ENCODE assay signal across 1 cellular context in genomic region chrX:13081385-13082285, GRCh38.
TF ChIP-seq lines count a peak whose summit lies in the region.

No MANE protein-coding gene starts in this region.

TF ChIP-seq in GM12878, 131 proteins besides CTCF, POLR2A, EP300 and RAD21 (continued from another document and continues in another):
- TF ChIP-seq BCL3 (IDR thresholded peaks at IDR 0.05; ENCODE audit: borderline replicate concordance, insufficient read depth, low read depth, low read length, poor library complexity, severe bottlenecking) (peak; percentile 52), RELA (IDR thresholded peaks at IDR 0.05; ENCODE audit: borderline replicate concordance, partially characterized antibody) (no peak), RCOR1 (conservative IDR thresholded peaks at IDR 0.05; ENCODE audit: low read depth, low read length) (no peak; the same call in 1 of the 2 replicates), ZNF384 (IDR thresholded peaks at IDR 0.05; ENCODE audit: borderline replicate concordance, low read depth, low read length) (peak; percentile 80; the same call in 1 of the 2 replicates), MAX (IDR thresholded peaks at IDR 0.05; ENCODE audit: low read depth, low read length) (no peak), BMI1 (IDR thresholded peaks at IDR 0.05; ENCODE audit: borderline replicate concordance) (no peak), STAT3 (IDR thresholded peaks at IDR 0.05; ENCODE audit: low read depth, low read length) (no peak), IKZF2 (IDR thresholded peaks at IDR 0.05) (no peak), ETV6 (conservative IDR thresholded peaks at IDR 0.05 in 1 of 2, IDR thresholded peaks at IDR 0.05 in 1 of 2; ENCODE audit: borderline replicate concordance in 1 of 2, low read depth in 1 of 2) (no peak; a peak in 1 of 4 replicates), NR2C1 (IDR thresholded peaks at IDR 0.05) (no peak), NFIC (IDR thresholded peaks at IDR 0.05; ENCODE audit: low read depth, low read length) (peak; percentile 97), JUNB (IDR thresholded peaks at IDR 0.05) (peak; percentile 47; the same call in 1 of the 2 replicates), CUX1 (IDR thresholded peaks at IDR 0.05; ENCODE audit: insufficient replicate concordance, low read depth, low read length) (peak; percentile 16), TBL1XR1 (IDR thresholded peaks at IDR 0.05; ENCODE audit: low read depth, low read length) (peak; percentile 99), PBX3 (IDR thresholded peaks at IDR 0.05; ENCODE audit: insufficient replicate concordance, low read depth, low read length) (no peak), SREBF2 (IDR thresholded peaks at IDR 0.05; ENCODE audit: low read length) (no peak), IRF3 (IDR thresholded peaks at IDR 0.05) (no peak), TCF7 (IDR thresholded peaks at IDR 0.05; ENCODE audit: borderline replicate concordance) (0 out of 2 replicates have a peak, but pooled peaks have one; percentile 32), BCLAF1 (IDR thresholded peaks at IDR 0.05) (no peak), MTA2 (IDR thresholded peaks at IDR 0.05; ENCODE audit: low read depth) (no peak), KAT2A (conservative IDR thresholded peaks at IDR 0.05; ENCODE audit: control insufficient read depth, low read depth, low read length) (no peak), SMAD1 (IDR thresholded peaks at IDR 0.05; ENCODE audit: low read depth, partially characterized antibody) (peak; percentile 53), PRDM15 (CRISPR knock-in tag; IDR thresholded peaks at IDR 0.05) (no peak)
- TF ChIP-seq, protein P1, sequence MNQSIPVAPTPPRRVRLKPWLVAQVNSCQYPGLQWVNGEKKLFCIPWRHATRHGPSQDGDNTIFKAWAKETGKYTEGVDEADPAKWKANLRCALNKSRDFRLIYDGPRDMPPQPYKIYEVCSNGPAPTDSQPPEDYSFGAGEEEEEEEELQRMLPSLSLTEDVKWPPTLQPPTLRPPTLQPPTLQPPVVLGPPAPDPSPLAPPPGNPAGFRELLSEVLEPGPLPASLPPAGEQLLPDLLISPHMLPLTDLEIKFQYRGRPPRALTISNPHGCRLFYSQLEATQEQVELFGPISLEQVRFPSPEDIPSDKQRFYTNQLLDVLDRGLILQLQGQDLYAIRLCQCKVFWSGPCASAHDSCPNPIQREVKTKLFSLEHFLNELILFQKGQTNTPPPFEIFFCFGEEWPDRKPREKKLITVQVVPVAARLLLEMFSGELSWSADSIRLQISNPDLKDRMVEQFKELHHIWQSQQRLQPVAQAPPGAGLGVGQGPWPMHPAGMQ (IDR thresholded peaks at IDR 0.05; ENCODE audit: borderline replicate concordance), result no peak
- TF ChIP-seq, protein P2, sequence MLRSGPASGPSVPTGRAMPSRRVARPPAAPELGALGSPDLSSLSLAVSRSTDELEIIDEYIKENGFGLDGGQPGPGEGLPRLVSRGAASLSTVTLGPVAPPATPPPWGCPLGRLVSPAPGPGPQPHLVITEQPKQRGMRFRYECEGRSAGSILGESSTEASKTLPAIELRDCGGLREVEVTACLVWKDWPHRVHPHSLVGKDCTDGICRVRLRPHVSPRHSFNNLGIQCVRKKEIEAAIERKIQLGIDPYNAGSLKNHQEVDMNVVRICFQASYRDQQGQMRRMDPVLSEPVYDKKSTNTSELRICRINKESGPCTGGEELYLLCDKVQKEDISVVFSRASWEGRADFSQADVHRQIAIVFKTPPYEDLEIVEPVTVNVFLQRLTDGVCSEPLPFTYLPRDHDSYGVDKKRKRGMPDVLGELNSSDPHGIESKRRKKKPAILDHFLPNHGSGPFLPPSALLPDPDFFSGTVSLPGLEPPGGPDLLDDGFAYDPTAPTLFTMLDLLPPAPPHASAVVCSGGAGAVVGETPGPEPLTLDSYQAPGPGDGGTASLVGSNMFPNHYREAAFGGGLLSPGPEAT (IDR thresholded peaks at IDR 0.05; ENCODE audit: low read depth), result peak; percentile 85
- TF ChIP-seq, protein P3, sequence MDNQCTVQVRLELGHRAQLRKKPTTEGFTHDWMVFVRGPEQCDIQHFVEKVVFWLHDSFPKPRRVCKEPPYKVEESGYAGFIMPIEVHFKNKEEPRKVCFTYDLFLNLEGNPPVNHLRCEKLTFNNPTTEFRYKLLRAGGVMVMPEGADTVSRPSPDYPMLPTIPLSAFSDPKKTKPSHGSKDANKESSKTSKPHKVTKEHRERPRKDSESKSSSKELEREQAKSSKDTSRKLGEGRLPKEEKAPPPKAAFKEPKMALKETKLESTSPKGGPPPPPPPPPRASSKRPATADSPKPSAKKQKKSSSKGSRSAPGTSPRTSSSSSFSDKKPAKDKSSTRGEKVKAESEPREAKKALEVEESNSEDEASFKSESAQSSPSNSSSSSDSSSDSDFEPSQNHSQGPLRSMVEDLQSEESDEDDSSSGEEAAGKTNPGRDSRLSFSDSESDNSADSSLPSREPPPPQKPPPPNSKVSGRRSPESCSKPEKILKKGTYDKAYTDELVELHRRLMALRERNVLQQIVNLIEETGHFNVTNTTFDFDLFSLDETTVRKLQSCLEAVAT (IDR thresholded peaks at IDR 0.05), result peak; percentile 43
- TF ChIP-seq, protein P4, sequence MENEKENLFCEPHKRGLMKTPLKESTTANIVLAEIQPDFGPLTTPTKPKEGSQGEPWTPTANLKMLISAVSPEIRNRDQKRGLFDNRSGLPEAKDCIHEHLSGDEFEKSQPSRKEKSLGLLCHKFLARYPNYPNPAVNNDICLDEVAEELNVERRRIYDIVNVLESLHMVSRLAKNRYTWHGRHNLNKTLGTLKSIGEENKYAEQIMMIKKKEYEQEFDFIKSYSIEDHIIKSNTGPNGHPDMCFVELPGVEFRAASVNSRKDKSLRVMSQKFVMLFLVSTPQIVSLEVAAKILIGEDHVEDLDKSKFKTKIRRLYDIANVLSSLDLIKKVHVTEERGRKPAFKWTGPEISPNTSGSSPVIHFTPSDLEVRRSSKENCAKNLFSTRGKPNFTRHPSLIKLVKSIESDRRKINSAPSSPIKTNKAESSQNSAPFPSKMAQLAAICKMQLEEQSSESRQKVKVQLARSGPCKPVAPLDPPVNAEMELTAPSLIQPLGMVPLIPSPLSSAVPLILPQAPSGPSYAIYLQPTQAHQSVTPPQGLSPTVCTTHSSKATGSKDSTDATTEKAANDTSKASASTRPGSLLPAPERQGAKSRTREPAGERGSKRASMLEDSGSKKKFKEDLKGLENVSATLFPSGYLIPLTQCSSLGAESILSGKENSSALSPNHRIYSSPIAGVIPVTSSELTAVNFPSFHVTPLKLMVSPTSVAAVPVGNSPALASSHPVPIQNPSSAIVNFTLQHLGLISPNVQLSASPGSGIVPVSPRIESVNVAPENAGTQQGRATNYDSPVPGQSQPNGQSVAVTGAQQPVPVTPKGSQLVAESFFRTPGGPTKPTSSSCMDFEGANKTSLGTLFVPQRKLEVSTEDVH (IDR thresholded peaks at IDR 0.05; ENCODE audit: low read depth, partially characterized antibody), result no peak
